In genomic region chr16:56671706-56672105, GRCh38 we compare ENCODE assay signal across 18 cellular contexts. TPM values are rescaled to one million over a fixed set of nuclear protein-coding genes. Genes with fewer than 3 reads are reported as not detected.
DNase-seq lines count a peak whose midpoint lies in the region; TF ChIP-seq lines count a peak whose summit lies in the region.
"Had no signal": no experiment of that assay in that cellular context is flagged by ENCODE, and none has a peak within 500 bp of the region (broad histone marks: within the 10 kb centered on the region; RNA-seq: fewer than 3 reads in every experiment).

No MANE protein-coding gene starts in this region.

- H3K4me3 ChIP-seq in MG63 (no peak overlapping the region), astrocyte of the spinal cord (ENCODE audit: low read depth, low read length) (no peak overlapping the region), fibroblast of the aortic adventitia (ENCODE audit: low read depth, low read length) (no peak overlapping the region)

- no peak for TF ChIP-seq CTCF in AG09319 (IDR thresholded peaks at IDR 0.05; ENCODE audit: low read depth, low read length)
- TF ChIP-seq CTCF in astrocyte of the spinal cord (IDR thresholded peaks at IDR 0.05; ENCODE audit: low read depth, low read length) = no peak
- no peak for TF ChIP-seq CTCF in fibroblast of the aortic adventitia (IDR thresholded peaks at IDR 0.05; ENCODE audit: insufficient read depth, low read length)
- no peak for TF ChIP-seq CTCF in glutamatergic neuron (IDR thresholded peaks at IDR 0.05; ENCODE audit: partially characterized antibody, unreplicated experiment)

- H3K4me1 Mint-ChIP-seq in activated CD4-positive, alpha-beta T cell treated with anti-CD3 and anti-CD28 coated beads, Interleukin-2, amount 10 ng/mL, durations not matched to agents 24 days and 14 days = peaks cover 41% of the 10 kb centered on the region
- H3K4me1 Mint-ChIP-seq in glutamatergic neuron (ENCODE audit: low read depth, unreplicated experiment) = peaks cover 6% of the 10 kb centered on the region

- no peaks in the 10 kb centered on the region; the same call in 1 of the 2 replicates for H3K27me3 ChIP-seq in MG63

- H3K27me3 Mint-ChIP-seq in activated CD4-positive, alpha-beta T cell treated with anti-CD3 and anti-CD28 coated beads, Interleukin-2, amount 10 ng/mL, durations not matched to agents 24 days and 14 days = peaks cover 68% of the 10 kb centered on the region
- peaks cover 50% of the 10 kb centered on the region for H3K27me3 Mint-ChIP-seq in glutamatergic neuron (ENCODE audit: unreplicated experiment)

- peak; percentile 29 for DNase-seq in AG09319 (ENCODE audit: extremely low read depth, low read depth)
- DNase-seq in MG63 = peak; percentile 74
- peak; percentile 16 for DNase-seq in astrocyte of the spinal cord (ENCODE audit: low read depth, low spot score)
- DNase-seq in fibroblast of the aortic adventitia (ENCODE audit: low read depth) = peak; percentile 22
- no peak for DNase-seq in NCI-H1436 treated with DMSO at 0.1 percent for 48 hours (lab: John Stamatoyannopoulos, UW)
- DNase-seq in activated CD4-positive, alpha-beta T cell treated with anti-CD3 and anti-CD28 coated beads, Interleukin-2, amount 10 ng/mL, durations not matched to agents 24 days and 14 days = no peak
- no peak for DNase-seq in glutamatergic neuron
- DNase-seq in activated T-cell treated with anti-CD3 and anti-CD28 coated beads for 4 hours = no peak
- DNase-seq: Caco-2; CD4-positive, CD25-positive, alpha-beta regulatory T cell; DMS153; Karpas-422; NCI-H1105 treated with DMSO at 0.1 percent for 48 hours; NCI-H187; NCI-H2171; SK-N-SH had no signal

- no peaks in the 10 kb centered on the region for H3K36me3 ChIP-seq in MG63

- no peaks in the 10 kb centered on the region for H3K9me3 ChIP-seq in MG63
- H3K9me3 ChIP-seq: Caco-2, SK-N-SH had no signal

- no peak overlapping the region for H3K4me3 Mint-ChIP-seq in activated CD4-positive, alpha-beta T cell treated with anti-CD3 and anti-CD28 coated beads, Interleukin-2, amount 10 ng/mL, durations not matched to agents 24 days and 14 days
- no peak overlapping the region for H3K4me3 Mint-ChIP-seq in glutamatergic neuron (ENCODE audit: unreplicated experiment)

- H3K27ac Mint-ChIP-seq in activated CD4-positive, alpha-beta T cell treated with anti-CD3 and anti-CD28 coated beads, Interleukin-2, amount 10 ng/mL, durations not matched to agents 24 days and 14 days = no peak overlapping the region
- no peak overlapping the region for H3K27ac Mint-ChIP-seq in glutamatergic neuron (ENCODE audit: unreplicated experiment)

- intact Hi-C loops in activated CD4-positive, alpha-beta T cell treated with anti-CD3 and anti-CD28 coated beads, Interleukin-2, amount 10 ng/mL, durations not matched to agents 24 days and 14 days (cut with micrococcal nuclease) = no loop called here

- in situ Hi-C loops in astrocyte of the spinal cord (cut with HindIII; ENCODE audit: low sequenced_read_pairs) = no loop called here

- H3K36me3 Mint-ChIP-seq in activated CD4-positive, alpha-beta T cell treated with anti-CD3 and anti-CD28 coated beads, Interleukin-2, amount 10 ng/mL, durations not matched to agents 24 days and 14 days (ENCODE audit: low read depth) = peaks cover 2% of the 10 kb centered on the region
- H3K36me3 Mint-ChIP-seq in glutamatergic neuron (ENCODE audit: unreplicated experiment) = no peaks in the 10 kb centered on the region

- H3K9me3 Mint-ChIP-seq in activated CD4-positive, alpha-beta T cell treated with anti-CD3 and anti-CD28 coated beads, Interleukin-2, amount 10 ng/mL, durations not matched to agents 24 days and 14 days = no peaks in the 10 kb centered on the region
- no peaks in the 10 kb centered on the region for H3K9me3 Mint-ChIP-seq in glutamatergic neuron (ENCODE audit: unreplicated experiment)
- H3K9me3 Mint-ChIP-seq: CD4-positive, CD25-positive, alpha-beta regulatory T cell had no signal

RNA-seq across cellular contexts. Expression of gene MT1H, which starts 2.1 kb away (rescaled TPM):
- total RNA-seq in MG63 (2014; rRNA removed; shearing (Covaris generic); ENCODE audit: low replicate concordance) = not detected in 2 replicates
- not detected in 2 replicates for total RNA-seq in fibroblast of the aortic adventitia (ENCODE audit: low replicate concordance)
- not detected in 2 replicates for total RNA-seq in activated CD4-positive, alpha-beta T cell treated with anti-CD3 and anti-CD28 coated beads, Interleukin-2, amount 10 ng/mL, durations not matched to agents 24 days and 14 days
- not detected for total RNA-seq in glutamatergic neuron (ENCODE audit: unreplicated experiment)
- total RNA-seq: Caco-2; CD4-positive, CD25-positive, alpha-beta regulatory T cell; NCI-H460; Right ventricle myocardium inferior had no signal

RNA-seq across cellular contexts. Expression of gene MT1G, which starts 3.8 kb away (rescaled TPM):
- not detected in 2 replicates for total RNA-seq in MG63 (2014; rRNA removed; shearing (Covaris generic); ENCODE audit: low replicate concordance)
- total RNA-seq in fibroblast of the aortic adventitia (ENCODE audit: low replicate concordance) (not detected in 2 replicates), glutamatergic neuron (ENCODE audit: unreplicated experiment) (not detected)
- 24.5 and 32.2 TPM in 2 replicates for total RNA-seq in activated CD4-positive, alpha-beta T cell treated with anti-CD3 and anti-CD28 coated beads, Interleukin-2, amount 10 ng/mL, durations not matched to agents 24 days and 14 days
- total RNA-seq: Caco-2; CD4-positive, CD25-positive, alpha-beta regulatory T cell; NCI-H460; Right ventricle myocardium inferior had no signal

RNA-seq across cellular contexts. Expression of gene MT1X, which starts 10.6 kb away (rescaled TPM):
- total RNA-seq in MG63 (2014; rRNA removed; shearing (Covaris generic); ENCODE audit: low replicate concordance) = 36.3 and 166 TPM in 2 replicates
- total RNA-seq in fibroblast of the aortic adventitia (ENCODE audit: low replicate concordance) (39.9 and 155 TPM in 2 replicates), glutamatergic neuron (ENCODE audit: unreplicated experiment) (9.5 TPM)
- 62.7 and 66.9 TPM in 2 replicates for total RNA-seq in activated CD4-positive, alpha-beta T cell treated with anti-CD3 and anti-CD28 coated beads, Interleukin-2, amount 10 ng/mL, durations not matched to agents 24 days and 14 days

RNA-seq across cellular contexts. Expression of gene MT1F, which starts 13.9 kb away (rescaled TPM):
- total RNA-seq in MG63 (2014; rRNA removed; shearing (Covaris generic); ENCODE audit: low replicate concordance) = not detected in 2 replicates
- total RNA-seq in fibroblast of the aortic adventitia (ENCODE audit: low replicate concordance) (0.18 TPM in 1 of 2 replicates, not detected in the other), glutamatergic neuron (ENCODE audit: unreplicated experiment) (3.4 TPM)
- 4.2 and 6.7 TPM in 2 replicates for total RNA-seq in activated CD4-positive, alpha-beta T cell treated with anti-CD3 and anti-CD28 coated beads, Interleukin-2, amount 10 ng/mL, durations not matched to agents 24 days and 14 days

RNA-seq across cellular contexts. Expression of gene MT1B, which starts 20.0 kb away (rescaled TPM):
- not detected in 2 replicates for total RNA-seq in MG63 (2014; rRNA removed; shearing (Covaris generic); ENCODE audit: low replicate concordance)
- total RNA-seq in fibroblast of the aortic adventitia (ENCODE audit: low replicate concordance) = not detected in 2 replicates
- not detected in 2 replicates for total RNA-seq in activated CD4-positive, alpha-beta T cell treated with anti-CD3 and anti-CD28 coated beads, Interleukin-2, amount 10 ng/mL, durations not matched to agents 24 days and 14 days
- not detected for total RNA-seq in glutamatergic neuron (ENCODE audit: unreplicated experiment)
- total RNA-seq: Caco-2; CD4-positive, CD25-positive, alpha-beta regulatory T cell; NCI-H460; Right ventricle myocardium inferior had no signal

Comparison
In these comparisons a context has a peak if more than half of its experiments do, and no peak if none do; other contexts are left out.
1. DNase-seq: peak in AG09319 (single experiment), MG63 (single experiment), astrocyte of the spinal cord (single experiment) and fibroblast of the aortic adventitia (single experiment); none in NCI-H1436 treated with DMSO at 0.1 percent for 48 hours (single experiment), activated CD4-positive, alpha-beta T cell treated with anti-CD3 and anti-CD28 coated beads, Interleukin-2, amount 10 ng/mL, durations not matched to agents 24 days and 14 days (single experiment), glutamatergic neuron (single experiment) and activated T-cell treated with anti-CD3 and anti-CD28 coated beads for 4 hours (single experiment).
2. RNA of gene MT1G, which starts 3.8 kb away (total RNA-seq): 24.5 to 32.2 TPM in activated CD4-positive, alpha-beta T cell treated with anti-CD3 and anti-CD28 coated beads, Interleukin-2, amount 10 ng/mL, durations not matched to agents 24 days and 14 days; not detected in glutamatergic neuron (single experiment), not detected in MG63 and not detected in fibroblast of the aortic adventitia; every median in the first group is over 10 times any median in the second.